9 cellular contexts compared by ENCODE assay signal in the genomic region with DNA sequence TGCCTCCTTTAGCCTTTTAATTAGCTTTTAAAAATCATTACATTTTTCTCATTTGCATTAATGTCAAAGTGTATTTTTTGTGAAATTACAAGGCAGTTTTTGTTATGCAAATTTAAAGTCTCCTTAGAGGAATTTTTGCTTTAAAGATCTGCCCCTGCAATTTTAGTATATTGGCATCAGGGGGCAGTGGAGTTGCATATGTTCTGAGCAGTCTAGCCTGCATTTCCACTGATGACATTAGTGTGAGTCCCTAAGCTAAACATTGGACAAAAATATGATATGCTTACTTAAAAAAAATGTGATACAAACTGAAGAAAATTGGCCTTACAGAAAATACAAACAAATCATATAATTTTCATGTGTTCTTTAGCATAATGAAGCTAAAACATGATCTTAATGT.
DNase-seq lines count a peak whose midpoint lies in the region; FAIRE-seq and TF ChIP-seq lines count a peak whose summit lies in the region.
"Had no signal": no experiment of that assay in that cellular context is flagged by ENCODE, and none has a peak within 500 bp of the region (broad histone marks: within the 10 kb centered on the region; RNA-seq: fewer than 3 reads in every experiment).

No MANE protein-coding gene starts in this region.

- peak; percentile 9 for TF ChIP-seq CTCF in kidney epithelial cell (IDR thresholded peaks at IDR 0.05; ENCODE audit: insufficient read depth, low read length, poor library complexity, severe bottlenecking)

- DNase-seq in EH (ENCODE audit: low read depth) (peak; percentile 18), kidney epithelial cell (ENCODE audit: low read depth) (no peak), urothelium cell line (ENCODE audit: low spot score) (no peak), NCI-H2196 treated with DMSO at 0.1 percent for 48 hours (lab: John Stamatoyannopoulos, UW; ENCODE audit: unreplicated experiment) (no peak)
- no peak for DNase-seq in activated effector memory CD4-positive, alpha-beta T cell treated with anti-CD3 and anti-CD28 coated beads, Interleukin-2, amount 50 U/mL, for 16 hours
- DNase-seq: aorta, NCI-H2081 treated with DMSO at 0.1 percent for 48 hours had no signal

- TF ChIP-seq RAD21 in Ishikawa (IDR thresholded peaks at IDR 0.05; ENCODE audit: low read depth) = peak; percentile 35; the same call in 1 of the 2 replicates

- peak; percentile 22 for FAIRE-seq in TTC549 (lab: Jason Lieb, UNC)
- no peak for FAIRE-seq in urothelium cell line (lab: Jason Lieb, UNC)

- no peak for TF ChIP-seq EP300 in Ishikawa (IDR thresholded peaks at IDR 0.05; ENCODE audit: borderline replicate concordance)

- no peak overlapping the region for H3K4me3 ChIP-seq in kidney epithelial cell (ENCODE audit: low read depth, low read length)

- H3K36me3 ChIP-seq in kidney epithelial cell (ENCODE audit: control insufficient read depth, insufficient read depth, low read length) = no peaks in the 10 kb centered on the region

- H3K27me3 ChIP-seq in kidney epithelial cell (ENCODE audit: control insufficient read depth, insufficient read depth, low read length) = no peaks in the 10 kb centered on the region

TF ChIP-seq in Ishikawa, 13 proteins besides CTCF, POLR2A, EP300 and RAD21:
- no peak for TF ChIP-seq FOXM1 (IDR thresholded peaks at IDR 0.05; ENCODE audit: borderline replicate concordance, low read depth)
- no peak for TF ChIP-seq NFIC (IDR thresholded peaks at IDR 0.05)
- TF ChIP-seq CREB1 (IDR thresholded peaks at IDR 0.05; ENCODE audit: low read depth) = no peak
- no peak for TF ChIP-seq ZBTB7A (IDR thresholded peaks at IDR 0.05; ENCODE audit: low read depth)
- TF ChIP-seq TAF1 (IDR thresholded peaks at IDR 0.05; ENCODE audit: low read depth) = no peak
- no peak for TF ChIP-seq EGR1 (IDR thresholded peaks at IDR 0.05)
- no peak for TF ChIP-seq YY1 (IDR thresholded peaks at IDR 0.05; ENCODE audit: low read depth)
